In the genomic region with DNA sequence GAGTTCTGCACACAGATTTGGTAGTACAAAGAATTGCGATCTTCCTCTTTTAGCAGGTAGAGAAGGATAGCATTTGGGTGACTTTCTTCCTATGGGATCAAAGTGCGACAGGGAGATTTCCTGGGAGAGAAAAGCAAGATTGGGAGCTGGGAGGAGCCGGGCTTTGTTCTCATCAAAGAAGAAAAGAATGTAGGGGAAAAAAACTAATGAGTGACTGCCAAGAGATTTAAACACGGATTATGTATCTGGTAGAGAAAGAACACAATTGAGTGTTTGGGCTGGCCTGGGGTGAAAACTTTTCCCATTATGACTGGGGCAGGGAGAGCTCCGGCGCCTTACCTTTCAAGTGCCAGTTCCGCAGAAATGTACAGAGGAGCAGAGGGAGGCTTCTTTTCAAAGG, we compare ENCODE assay signal across 20 cellular contexts.
DNase-seq lines count a peak whose midpoint lies in the region; ATAC-seq, FAIRE-seq and TF ChIP-seq lines count a peak whose summit lies in the region.
"Had no signal": no experiment of that assay in that cellular context is flagged by ENCODE, and none has a peak within 500 bp of the region (broad histone marks: within the 10 kb centered on the region; RNA-seq: fewer than 3 reads in every experiment).

No MANE protein-coding gene starts in this region.

- H3K4me3 ChIP-seq in GM23338 (no peak overlapping the region), SU-DHL-6 (ENCODE audit: insufficient read depth, low read length, poor library complexity, severe bottlenecking) (no peak overlapping the region), esophagus squamous epithelium (no peak overlapping the region), small intestine (ENCODE audit: low read depth in 1 of 2, low read length in 2 of 2) (no peak overlapping the region)
- H3K4me3 ChIP-seq: colonic mucosa had no signal

- H3K4me1 Mint-ChIP-seq in GM23338: peaks cover 69% of the 10 kb centered on the region

- H3K9me2 ChIP-seq in GM23338 (ENCODE audit: insufficient read depth) (no peaks in the 10 kb centered on the region), SU-DHL-6 (replicated peaks; ENCODE audit: insufficient read depth, low read length) (no peaks in the 10 kb centered on the region)
- H3K9me2 ChIP-seq: SK-N-SH had no signal

- peak overlapping the region; percentile 34 for H3K9ac ChIP-seq in SU-DHL-6 (ENCODE audit: low read length)
- H3K9ac ChIP-seq: SK-N-SH had no signal

- peaks cover 4% of the 10 kb centered on the region for H4K20me1 ChIP-seq in GM23338 (replicated peaks; ENCODE audit: insufficient read depth)
- H4K20me1 ChIP-seq in SU-DHL-6 (ENCODE audit: low read depth, low read length): no peaks in the 10 kb centered on the region

- H3K4me1 ChIP-seq in GM23338 (ENCODE audit: insufficient read depth): peaks cover 60% of the 10 kb centered on the region
- H3K4me1 ChIP-seq in esophagus squamous epithelium: peaks cover 31 to 56% (median 38%) of the 10 kb centered on the region in 3 donors
- H3K4me1 ChIP-seq in small intestine (ENCODE audit: control insufficient read depth in 2 of 2, insufficient read depth in 1 of 2, low read depth in 1 of 2, low read length in 1 of 2): peaks cover 0 to 15% of the 10 kb centered on the region in 2 donors

- H3K9me3 ChIP-seq in SU-DHL-6 (ENCODE audit: insufficient read depth, low read length) (no peaks in the 10 kb centered on the region), esophagus squamous epithelium (no peaks in the 10 kb centered on the region), small intestine (ENCODE audit: control insufficient read depth, low read depth) (no peaks in the 10 kb centered on the region)
- H3K9me3 ChIP-seq: colonic mucosa, SK-N-SH had no signal

- TF ChIP-seq CTCF in GM23338 (conservative IDR thresholded peaks at IDR 0.05; ENCODE audit: low read depth in 2 of 2) (no peak), SU-DHL-6 (IDR thresholded peaks at IDR 0.05; ENCODE audit: insufficient read depth, low read length, poor library complexity, severe bottlenecking) (no peak), esophagus squamous epithelium (IDR thresholded peaks at IDR 0.05) (no peak)

- ATAC-seq in GM23338 (no peak; the same call in 2 of the 3 replicates), GM18511 (IDR thresholded peaks at IDR 0.05; ENCODE audit: unreplicated experiment) (no peak)
- ATAC-seq: Panc1 had no signal

- peak overlapping the region; percentile 77 for H3K27ac ChIP-seq in GM23338 (ENCODE audit: low read depth)
- peak overlapping the region; percentile 89 for H3K27ac ChIP-seq in SU-DHL-6 (ENCODE audit: low read depth, low read length)
- peak overlapping the region in 3 of 4 donors; percentile 12 to 76 (median 25) for H3K27ac ChIP-seq in esophagus squamous epithelium
- H3K27ac ChIP-seq in small intestine (ENCODE audit: low read depth in 1 of 2, low read length in 1 of 2): no peak overlapping the region
- H3K27ac ChIP-seq: colonic mucosa had no signal

- H3K36me3 Mint-ChIP-seq in GM23338 (ENCODE audit: low read depth): peaks cover 37% of the 10 kb centered on the region

- H2AFZ ChIP-seq in GM23338 (no peak overlapping the region), SU-DHL-6 (ENCODE audit: low read depth, low read length, severe bottlenecking) (no peak overlapping the region)

- 31 to 45% methylated on average over 7 of the region's 7 CpGs for WGBS in esophagus squamous epithelium, 2 donors
- WGBS in small intestine, 3 donors: 34 to 64% (median 64%) methylated on average over 7 of the region's 7 CpGs

- H3K79me2 ChIP-seq in GM23338 (replicated peaks; ENCODE audit: insufficient read depth): peaks cover 99% of the 10 kb centered on the region
- peaks cover 66% of the 10 kb centered on the region for H3K79me2 ChIP-seq in SU-DHL-6 (ENCODE audit: insufficient read depth, low read length)

- 0 out of 2 replicates have a peak overlapping the region, but pooled peaks have one; percentile 24 for H3K4me2 ChIP-seq in GM23338
- H3K4me2 ChIP-seq in SU-DHL-6 (ENCODE audit: low read depth, low read length, poor library complexity, severe bottlenecking): peak overlapping the region; percentile 53
- H3K4me2 ChIP-seq: SK-N-SH had no signal

- H3K36me3 ChIP-seq in GM23338 (ENCODE audit: insufficient read depth) (peaks cover 3% of the 10 kb centered on the region; the same call in 1 of the 2 replicates), SU-DHL-6 (ENCODE audit: low read length) (no peaks in the 10 kb centered on the region), esophagus squamous epithelium (peaks cover 0 to 25% (median 0%) of the 10 kb centered on the region in 3 donors), small intestine (ENCODE audit: control insufficient read depth in 2 of 2, insufficient read depth in 2 of 2, low read length in 2 of 2) (peaks cover 0 to 6% of the 10 kb centered on the region in 2 donors)
- H3K36me3 ChIP-seq: colonic mucosa had no signal

- H3K9me3 Mint-ChIP-seq in GM23338: no peaks in the 10 kb centered on the region

- H3K27me3 Mint-ChIP-seq in GM23338 (ENCODE audit: insufficient read depth, low read depth, poor library complexity): peaks cover 11% of the 10 kb centered on the region

- H3F3A ChIP-seq in GM23338 (replicated peaks; ENCODE audit: low read depth) (no peaks in the 10 kb centered on the region; the same call in 1 of the 2 replicates), SU-DHL-6 (ENCODE audit: insufficient read depth) (peaks cover 38% of the 10 kb centered on the region)

- FAIRE-seq in small intestine (lab: Jason Lieb, UNC) (no peak), H54 (lab: Jason Lieb, UNC) (no peak)
- FAIRE-seq: kidney, TTC549 had no signal

- TF ChIP-seq POLR2A in esophagus squamous epithelium (IDR thresholded peaks at IDR 0.05) (no peak), H54 (IDR thresholded peaks at IDR 0.05; ENCODE audit: low read depth, low read length) (no peak)

- no peak overlapping the region; the same call in 2 of the 3 replicates for H3K4me3 Mint-ChIP-seq in GM23338

- intact Hi-C loops in esophagus squamous epithelium (cut with DNase I): no loop called here

- peak overlapping the region; percentile 60 for H3K27ac Mint-ChIP-seq in GM23338
- H3K27ac Mint-ChIP-seq: progenitor cell of endocrine pancreas had no signal

- no peaks in the 10 kb centered on the region for H3K27me3 ChIP-seq in GM23338 (ENCODE audit: insufficient read depth)
- H3K27me3 ChIP-seq in SU-DHL-6 (ENCODE audit: low read length): no peaks in the 10 kb centered on the region
- H3K27me3 ChIP-seq in esophagus squamous epithelium: no peaks in the 10 kb centered on the region
- H3K27me3 ChIP-seq in small intestine (ENCODE audit: control insufficient read depth in 2 of 2, insufficient read depth in 2 of 2, low read length in 2 of 2): no peaks in the 10 kb centered on the region
- H3K27me3 ChIP-seq: colonic mucosa had no signal

- DNase-seq in GM23338 (ENCODE audit: low spot score) (peak; percentile 45), esophagus squamous epithelium (lab: John Stamatoyannopoulos, UW) (no peak), small intestine (peak; percentile 43), activated gamma-delta T cell (lab: John Stamatoyannopoulos, UW) (no peak), H54 (ENCODE audit: insufficient read length, low spot score) (no peak), GM19238 (ENCODE audit: insufficient read length, low spot score) (no peak)
- DNase-seq: activated CD4-positive, alpha-beta T cell treated with anti-CD3 and anti-CD28 coated beads, Interleukin-2, amount 50 U/mL, for 48 hours; amygdala; colonic mucosa; DMS 273 treated with DMSO at 0.1 percent for 48 hours; kidney; NCI-H187 treated with DMSO at 0.1 percent for 48 hours; NCI-H526 treated with DMSO at 0.1 percent for 48 hours; SK-N-SH; stimulated activated CD4-positive, alpha-beta T cell treated with anti-CD3 and anti-CD28 coated beads, Interleukin-15, amount 100 ng/mL, for 24 hours had no signal

TF ChIP-seq in GM23338, 12 proteins besides CTCF, POLR2A, EP300 and RAD21 (continues in another document):
- no peak for TF ChIP-seq STAT1 (IDR thresholded peaks at IDR 0.05; ENCODE audit: unreplicated experiment)
- no peak for TF ChIP-seq EZH2phosphoT487 (IDR thresholded peaks at IDR 0.05; ENCODE audit: unreplicated experiment)
- no peak for TF ChIP-seq POLR2AphosphoS5 (IDR thresholded peaks at IDR 0.05; ENCODE audit: low read depth)
- TF ChIP-seq ZNF331 (CRISPR knock-in tag; IDR thresholded peaks at IDR 0.05; ENCODE audit: low read depth): no peak
- no peak for TF ChIP-seq EZH2 (IDR thresholded peaks at IDR 0.05; ENCODE audit: low read depth, unreplicated experiment)
- TF ChIP-seq JUNB (IDR thresholded peaks at IDR 0.05; ENCODE audit: unreplicated experiment): no peak

Comparison
In these comparisons a context has a peak if more than half of its experiments do, and no peak if none do; other contexts are left out.
1. DNase-seq: peak in GM23338 (single experiment) and small intestine (single experiment); none in esophagus squamous epithelium (single experiment), activated gamma-delta T cell (single experiment), H54 (single experiment) and GM19238 (single experiment).
2. H3K27ac ChIP-seq: peak in GM23338 (single experiment), SU-DHL-6 (single experiment) and esophagus squamous epithelium (3 of 4); none in small intestine (0 of 2).